24 cellular contexts compared by ENCODE assay signal in the genomic region with DNA sequence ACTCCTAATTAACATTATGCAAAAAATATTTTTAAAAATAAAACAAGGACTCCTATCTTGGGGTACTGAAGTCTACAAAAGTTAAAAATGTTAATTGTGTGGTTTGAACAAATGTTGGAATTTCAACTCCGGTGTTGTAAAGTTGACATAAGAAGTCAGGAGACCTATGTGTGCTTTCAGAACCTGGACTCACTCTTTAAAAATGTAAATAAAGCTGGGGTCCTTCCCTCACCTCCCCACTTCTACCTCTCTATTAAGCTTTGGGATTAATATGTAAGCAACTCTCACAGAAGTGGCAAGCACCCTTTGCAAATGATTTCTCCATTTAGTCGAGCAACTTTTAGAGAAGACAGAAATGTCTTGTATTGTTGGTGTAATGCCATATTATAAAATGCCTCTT. TPM values are rescaled to one million over a fixed set of nuclear protein-coding genes. Genes with fewer than 3 reads are reported as not detected.
DNase-seq lines count a peak whose midpoint lies in the region; ATAC-seq, FAIRE-seq and TF ChIP-seq lines count a peak whose summit lies in the region.
"Had no signal": no experiment of that assay in that cellular context is flagged by ENCODE, and none has a peak within 500 bp of the region (broad histone marks: within the 10 kb centered on the region; RNA-seq: fewer than 3 reads in every experiment).

No MANE protein-coding gene starts in this region.

- in situ Hi-C loops in HepG2 (cut with HindIII; ENCODE audit: extremely low pct_ligation_motif_present, low pct_unique_long_range_greater_than_20kb) = no loop called here

- H3K9ac ChIP-seq in HepG2 (ENCODE audit: insufficient read depth, low read depth, low read length) (no peak overlapping the region), neural cell (ENCODE audit: low read length) (peak overlapping the region; percentile 100)
- H3K9ac ChIP-seq: BLaER1 had no signal

- POLR2A ChIA-PET in HepG2 (lab: Yijun Ruan, JAX) = interaction anchor here (0.8 kb wide), 1 partner anchor 13 kb away, joined by 3 read pairs; no protein-coding TSS in a partner anchor

- H3K4me3 ChIP-seq in HepG2 (replicated peaks in 1 of 3; ENCODE audit: insufficient read depth in 1 of 3, low read depth in 2 of 3, low read length in 3 of 3) (no peak overlapping the region), right lobe of liver (no peak overlapping the region), gastroesophageal sphincter (no peak overlapping the region), neural cell (ENCODE audit: low read length) (peak overlapping the region; percentile 93)
- H3K4me3 ChIP-seq: BLaER1, HAP-1, PC-9, SJCRH30 had no signal

- TF ChIP-seq EP300 in HepG2 (IDR thresholded peaks at IDR 0.05; ENCODE audit: low read depth in 2 of 2, low read length in 2 of 2) = 0 out of 4 replicates have a peak, but pooled peaks of 1 of the 2 experiments have one; percentile 38
- TF ChIP-seq EP300 in HepG2 (CRISPR knock-in tag; IDR thresholded peaks at IDR 0.05; ENCODE audit: borderline replicate concordance) = no peak
- TF ChIP-seq EP300 in gastroesophageal sphincter (IDR thresholded peaks at IDR 0.05) = no peak
- TF ChIP-seq EP300 in neural cell (conservative IDR thresholded peaks at IDR 0.05; ENCODE audit: poor library complexity, severe bottlenecking) = no peak

- peaks cover 93% of the 10 kb centered on the region for H3K36me3 Mint-ChIP-seq in nephron progenitor cell (ENCODE audit: low read depth)
- H3K36me3 Mint-ChIP-seq: CD4-positive, CD25-positive, alpha-beta regulatory T cell had no signal

- no peak for TF ChIP-seq CTCF in HepG2 (CRISPR knock-in tag; IDR thresholded peaks at IDR 0.05)
- no peak for TF ChIP-seq CTCF in right lobe of liver (IDR thresholded peaks at IDR 0.05)
- no peak for TF ChIP-seq CTCF in gastroesophageal sphincter (IDR thresholded peaks at IDR 0.05)
- TF ChIP-seq CTCF in neural cell (IDR thresholded peaks at IDR 0.05; ENCODE audit: poor library complexity, severe bottlenecking) = no peak
- no peak for TF ChIP-seq CTCF in nephron progenitor cell (IDR thresholded peaks at IDR 0.05)

- TF ChIP-seq POLR2A in HepG2 (IDR thresholded peaks at IDR 0.05; ENCODE audit: insufficient read depth in 1 of 2, low read depth in 2 of 2, low read length in 2 of 2) = no peak
- no peak for TF ChIP-seq POLR2A in right lobe of liver (IDR thresholded peaks at IDR 0.05)
- no peak for TF ChIP-seq POLR2A in gastroesophageal sphincter (IDR thresholded peaks at IDR 0.05)

- no peaks in the 10 kb centered on the region for H3K9me3 Mint-ChIP-seq in nephron progenitor cell
- H3K9me3 Mint-ChIP-seq: HFFc6 had no signal

- H4K20me1 ChIP-seq in HepG2 (ENCODE audit: insufficient read depth, low read length) = no peaks in the 10 kb centered on the region
- H4K20me1 ChIP-seq in neural cell (ENCODE audit: insufficient read depth) = peaks cover 48% of the 10 kb centered on the region
- H4K20me1 ChIP-seq: BLaER1 had no signal

- no peak overlapping the region for H3K4me3 Mint-ChIP-seq in nephron progenitor cell
- H3K4me3 Mint-ChIP-seq: CD4-positive, CD25-positive, alpha-beta regulatory T cell; HFFc6 had no signal

- peaks cover 0 to 17% of the 10 kb centered on the region in 2 experiments for H3K36me3 ChIP-seq in HepG2 (replicated peaks in 1 of 2; ENCODE audit: control insufficient read depth in 1 of 2, insufficient read depth in 2 of 2, low read length in 2 of 2)
- peaks cover 0 to 4% (median 0%) of the 10 kb centered on the region in 4 donors for H3K36me3 ChIP-seq in right lobe of liver
- H3K36me3 ChIP-seq in gastroesophageal sphincter = peaks cover 0 to 9% of the 10 kb centered on the region in 2 donors
- peaks cover 24% of the 10 kb centered on the region for H3K36me3 ChIP-seq in neural cell (ENCODE audit: insufficient read depth, low read length)
- H3K36me3 ChIP-seq: BLaER1 had no signal

- BruUV-seq in HepG2 (replicated peaks; lab: Mats Ljungman, UMichigan) = no TSS peak

- H3F3A ChIP-seq in neural cell (ENCODE audit: insufficient read depth, low read length, poor library complexity, severe bottlenecking) = peaks cover 15% of the 10 kb centered on the region

- H3K27ac ChIP-seq in HepG2 (ENCODE audit: extremely low read length, insufficient read depth, low read length) = peak overlapping the region; percentile 32
- no peak overlapping the region for H3K27ac ChIP-seq in right lobe of liver
- peak overlapping the region; percentile 43 to 98 (median 50) for H3K27ac ChIP-seq in gastroesophageal sphincter
- H3K27ac ChIP-seq in neural cell (ENCODE audit: low read length) = peak overlapping the region; percentile 99
- H3K27ac ChIP-seq: BLaER1, PC-9, SJCRH30 had no signal

- H3K79me2 ChIP-seq in HepG2 (ENCODE audit: insufficient read depth, low read length) = peaks cover 6% of the 10 kb centered on the region
- H3K79me2 ChIP-seq in neural cell (replicated peaks; ENCODE audit: insufficient read depth, low read length) = peaks cover 100% of the 10 kb centered on the region

- H3K27me3 ChIP-seq in HepG2 (ENCODE audit: control insufficient read depth in 1 of 2, insufficient read depth in 2 of 2, low read length in 2 of 2) (no peaks in the 10 kb centered on the region), right lobe of liver (no peaks in the 10 kb centered on the region), gastroesophageal sphincter (no peaks in the 10 kb centered on the region), neural cell (ENCODE audit: insufficient read depth, low read depth, low read length) (no peaks in the 10 kb centered on the region)
- H3K27me3 ChIP-seq: SJCRH30 had no signal

- CTCF ChIA-PET in HepG2 (lab: Yijun Ruan, JAX; ENCODE audit: low intra/inter-chr PET ratio, low total read pairs) = no interaction called here

- TF ChIP-seq RAD21 in HepG2 (CRISPR knock-in tag; IDR thresholded peaks at IDR 0.05) (no peak), neural cell (conservative IDR thresholded peaks at IDR 0.05) (no peak)

- H3K4me1 Mint-ChIP-seq in nephron progenitor cell = peaks cover 93% of the 10 kb centered on the region
- H3K4me1 Mint-ChIP-seq: CD4-positive, CD25-positive, alpha-beta regulatory T cell had no signal

- DNase-seq in HepG2 (ENCODE audit: low spot score) = peak; percentile 72
- no peak for DNase-seq in right lobe of liver
- no peak for DNase-seq in nephron progenitor cell
- DNase-seq in stimulated activated naive CD4-positive, alpha-beta T cell treated with Interleukin-2 at 50 U/mL for 16 hours (lab: John Stamatoyannopoulos, UW) = no peak
- DNase-seq in NCI-H446 (lab: John Stamatoyannopoulos, UW) = no peak
- DNase-seq: CD4-positive, CD25-positive, alpha-beta regulatory T cell; GOT3; HFFc6; NCI-H1092; NCI-H1417 treated with DMSO at 0.1 percent for 48 hours; NCI-H1694 treated with DMSO at 0.1 percent for 48 hours; NCI-H2081 treated with DMSO at 0.1 percent for 48 hours; NCI-H2171 treated with DMSO at 0.1 percent for 48 hours; NCI-H526; NCI-H82; PC-9; SJCRH30 had no signal

- H2AFZ ChIP-seq in HepG2 (ENCODE audit: low read length) (no peak overlapping the region), neural cell (ENCODE audit: low read depth, low read length) (no peak overlapping the region)
- H2AFZ ChIP-seq: PC-9 had no signal

- FAIRE-seq in HepG2 (lab: Jason Lieb, UNC) = peak; percentile 57
- FAIRE-seq: D721Med had no signal

- no peak overlapping the region for H3K27ac Mint-ChIP-seq in nephron progenitor cell
- H3K27ac Mint-ChIP-seq: CD4-positive, CD25-positive, alpha-beta regulatory T cell; HFFc6 had no signal

- H3K9me3 ChIP-seq in HepG2 (ENCODE audit: low read length) (no peaks in the 10 kb centered on the region), right lobe of liver (no peaks in the 10 kb centered on the region), gastroesophageal sphincter (no peaks in the 10 kb centered on the region), neural cell (ENCODE audit: low read length) (no peaks in the 10 kb centered on the region)
- H3K9me3 ChIP-seq: BLaER1, HAP-1, SJCRH30 had no signal

- intact Hi-C loops in HepG2 (cut with micrococcal nuclease; ENCODE audit: unreplicated experiment) (loop anchor here (5.0 kb wide), 1 partner anchor 41 kb away; no protein-coding TSS in a partner anchor), right lobe of liver (cut with DNase I) (no loop called here)

- H3K9me2 ChIP-seq in neural cell (ENCODE audit: insufficient read depth, low read length) = no peaks in the 10 kb centered on the region

- ATAC-seq in HepG2 = peak; percentile 66; the same call in 2 of the 3 replicates
- ATAC-seq in right lobe of liver = no peak
- ATAC-seq in gastroesophageal sphincter = no peak
- no peak for ATAC-seq in GM21529 (IDR thresholded peaks at IDR 0.05; ENCODE audit: unreplicated experiment)
- ATAC-seq: Right ventricle myocardium inferior had no signal

- H3K4me1 ChIP-seq in HepG2 (ENCODE audit: insufficient read depth, low read length) (peaks cover 49% of the 10 kb centered on the region), right lobe of liver (no peaks in the 10 kb centered on the region), gastroesophageal sphincter (peaks cover 0 to 98% (median 0%) of the 10 kb centered on the region in 3 donors)
- H3K4me1 ChIP-seq: SJCRH30 had no signal

- H3K4me2 ChIP-seq in HepG2 (ENCODE audit: low read depth, low read length) = peak overlapping the region; percentile 5; the same call in 1 of the 2 replicates
- H3K4me2 ChIP-seq in neural cell (ENCODE audit: low read length) = peak overlapping the region; percentile 97
- H3K4me2 ChIP-seq: BLaER1, PC-9 had no signal

- WGBS in HepG2 (ENCODE audit: low lambda C conversion rate) = 5% methylated on average over 2 of the region's 2 CpGs
- WGBS in right lobe of liver (ENCODE audit: insufficient coverage, low coverage, low lambda C conversion rate, missing lambda C conversion rate) = 62% methylated on average over 2 of the region's 2 CpGs
- 21 to 49% methylated on average over 2 of the region's 2 CpGs for WGBS in gastroesophageal sphincter (ENCODE audit: low coverage in 1 of 2), 2 donors

- H3K27me3 Mint-ChIP-seq in nephron progenitor cell (ENCODE audit: low read depth, poor library complexity) = peaks cover 4% of the 10 kb centered on the region

RNA-seq across cellular contexts. Expression of a gene that starts 11.9 kb away (rescaled TPM):
- total RNA-seq in HepG2 (2016; rRNA removed; fragmentation: Illumina TruSeq; extraction: Trizol) (12.4 and 12.6 TPM in 2 replicates), right lobe of liver (10 to 100 TPM in 2 of 6 experiments, 1 to 10 TPM in 4; 6.1 to 18.0 (median 7.9) TPM), gastroesophageal sphincter (100 to 1,000 TPM in 1 of 4 donors, 10 to 100 TPM in 3; 43.1 to 108 (median 85.7) TPM)
- total RNA-seq in HepG2 (2016; cell fraction: cytosol; rRNA removed; fragmentation: Illumina TruSeq; extraction: Trizol; ENCODE audit: low read depth) = 3.1 and 3.3 TPM in 2 replicates
- total RNA-seq in HepG2 (2016; cell fraction: insoluble cytoplasmic fraction; rRNA removed; fragmentation: Illumina TruSeq; extraction: Trizol) = 10.3 and 12.7 TPM in 2 replicates
- 7.1 TPM in 2 replicates for total RNA-seq in HepG2 (2016; cell fraction: membrane; rRNA removed; fragmentation: Illumina TruSeq; extraction: Trizol)
- 24.2 and 26.1 TPM in 2 replicates for total RNA-seq in HepG2 (2016; cell fraction: nucleus; rRNA removed; fragmentation: Illumina TruSeq; extraction: Trizol)
- polyA plus RNA-seq in HepG2 (2011; rRNA removed) (9.4 and 10.7 TPM in 2 replicates), neural cell (825 and 939 TPM in 2 replicates)
- polyA plus RNA-seq in HepG2 (2011; cell fraction: cytosol; rRNA removed) = 6.7 and 8.0 TPM in 2 replicates
- polyA plus RNA-seq in HepG2 (2011; cell fraction: nucleus; rRNA removed) = 16.3 and 19.6 TPM in 2 replicates
- polyA plus RNA-seq in HepG2 (2012) = 8.0 and 8.7 TPM in 2 replicates
- 0.67 and 1.0 TPM in 2 replicates for polyA plus RNA-seq in HepG2 (2016; cell fraction: cytosol; fragmentation: Illumina TruSeq; extraction: Trizol; ENCODE audit: low read depth)
- polyA plus RNA-seq in HepG2 (2016; cell fraction: insoluble cytoplasmic fraction; fragmentation: Illumina TruSeq; extraction: Trizol; ENCODE audit: low read depth) = 11.3 and 12.6 TPM in 2 replicates
- polyA plus RNA-seq in HepG2 (2016; cell fraction: membrane; fragmentation: Illumina TruSeq; extraction: Trizol; ENCODE audit: low read depth) = 3.0 and 4.3 TPM in 2 replicates
- polyA plus RNA-seq in HepG2 (2016; cell fraction: nucleus; fragmentation: Illumina TruSeq; extraction: Trizol; ENCODE audit: insufficient read depth, low read depth) = 12.4 and 16.9 TPM in 2 replicates
- polyA minus RNA-seq in HepG2 (2011; rRNA and poly(A)+ RNA removed; ENCODE audit: low replicate concordance) = 14.2 and 16.5 TPM in 2 replicates
- 3.7 and 6.8 TPM in 2 replicates for polyA minus RNA-seq in HepG2 (2011; cell fraction: cytosol; rRNA and poly(A)+ RNA removed)
- 67.3 and 70.4 TPM in 2 replicates for polyA minus RNA-seq in HepG2 (2011; cell fraction: nucleus; rRNA and poly(A)+ RNA removed)
- polyA minus RNA-seq in neural cell = 1,509 and 1,681 TPM in 2 replicates
- total RNA-seq: CD4-positive, CD25-positive, alpha-beta regulatory T cell had no signal
- polyA plus RNA-seq: CD4-positive, CD25-positive, alpha-beta regulatory T cell had no signal

Comparison
In these comparisons a context has a peak if more than half of its experiments do, and no peak if none do; other contexts are left out.
1. H3K27ac ChIP-seq: peak in HepG2 (single experiment), gastroesophageal sphincter (4 of 4) and neural cell (single experiment); none in right lobe of liver (0 of 3).